16 cellular contexts compared by ENCODE assay signal in the genomic region with DNA sequence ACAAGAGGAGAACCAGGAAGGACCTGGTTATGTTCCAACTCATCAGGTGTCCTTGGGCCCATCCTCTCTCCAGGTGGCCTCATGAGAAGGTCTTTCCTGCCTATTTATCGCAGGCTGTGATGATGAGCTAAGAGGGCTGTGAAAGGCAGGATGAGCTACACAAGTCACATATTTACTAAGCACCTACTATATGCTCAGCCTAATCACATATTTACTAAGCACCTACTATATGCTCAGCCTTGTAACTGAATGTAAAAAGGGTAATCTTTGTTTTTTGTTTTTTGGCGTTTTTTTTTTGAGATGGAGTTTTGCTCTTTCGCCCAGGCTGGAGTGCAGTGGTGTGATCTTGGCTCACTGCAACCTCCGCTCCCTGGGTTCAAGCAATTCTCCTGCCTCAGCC. TPM values are rescaled to one million over a fixed set of nuclear protein-coding genes. Genes with fewer than 3 reads are reported as not detected.
DNase-seq lines count a peak whose midpoint lies in the region; ATAC-seq and TF ChIP-seq lines count a peak whose summit lies in the region.
"Had no signal": no experiment of that assay in that cellular context is flagged by ENCODE, and none has a peak within 500 bp of the region (broad histone marks: within the 10 kb centered on the region; RNA-seq: fewer than 3 reads in every experiment).

No MANE protein-coding gene starts in this region.

- intact Hi-C loops in psoas muscle (cut with DNase I): no loop called here

- H3K27ac ChIP-seq in psoas muscle: peak overlapping the region; percentile 86
- H3K27ac ChIP-seq: 22Rv1, GM23248 had no signal

- ATAC-seq in psoas muscle (no peak), HG02870 (IDR thresholded peaks at IDR 0.05; ENCODE audit: unreplicated experiment) (no peak)
- no peak for ATAC-seq in stimulated activated naive CD8-positive, alpha-beta T cell treated with anti-CD3 and anti-CD28 coated beads, Interleukin-15, Interleukin-2, amounts not matched to agents 100 U/mL and 50 U/mL, for 24 hours
- ATAC-seq: CD8-positive, alpha-beta T cell; HCT116 had no signal

- H3K36me3 ChIP-seq in psoas muscle (ENCODE audit: insufficient read depth in 1 of 2, low read depth in 1 of 2): peaks cover 0 to 5% of the 10 kb centered on the region in 2 donors

- no peak overlapping the region for H3K4me3 ChIP-seq in psoas muscle
- H3K4me3 ChIP-seq: GM23248 had no signal

- TF ChIP-seq CTCF in psoas muscle (IDR thresholded peaks at IDR 0.05): no peak

- WGBS in psoas muscle, 3 donors: 96 to 100% (median 99%) methylated on average over 4 of the region's 4 CpGs

- no peaks in the 10 kb centered on the region for H3K9me3 ChIP-seq in psoas muscle

- DNase-seq in DMS53 (lab: John Stamatoyannopoulos, UW): peak; percentile 51
- DNase-seq in DMS53 treated with DMSO at 0.1 percent for 48 hours (lab: John Stamatoyannopoulos, UW; ENCODE audit: unreplicated experiment): no peak
- DNase-seq in COR-L47 (lab: John Stamatoyannopoulos, UW): peak; percentile 6
- DNase-seq in NCI-H2029 treated with DMSO at 0.1 percent for 48 hours (lab: John Stamatoyannopoulos, UW): peak; percentile 31
- no peak for DNase-seq in psoas muscle
- DNase-seq in stimulated activated naive CD8-positive, alpha-beta T cell treated with anti-CD3 and anti-CD28 coated beads, Interleukin-15, Interleukin-2, amounts not matched to agents 100 U/mL and 50 U/mL, for 24 hours: no peak
- DNase-seq: CD8-positive, alpha-beta T cell; GM23248 had no signal

- H3K4me1 ChIP-seq in psoas muscle: peaks cover 57% of the 10 kb centered on the region

- no peaks in the 10 kb centered on the region for H3K27me3 ChIP-seq in psoas muscle (ENCODE audit: insufficient read depth in 3 of 3, low read length in 2 of 3)

RNA-seq across cellular contexts. Expression of gene NPFFR1, which starts 44.2 kb away (rescaled TPM):
- total RNA-seq in psoas muscle: not detected
- polyA plus RNA-seq in psoas muscle: under 1 TPM in 2 of 3 donors, not detected in 1; under 0.01 to 0.01 TPM
- total RNA-seq: Caco-2; CD8-positive, alpha-beta T cell; Daoy; GM23248; HT1080 had no signal
- polyA plus RNA-seq: BJ, CD14-positive monocyte, GM23248 had no signal

RNA-seq across cellular contexts. Expression of gene LRRC20, which starts 54.4 kb away (rescaled TPM):
- total RNA-seq in psoas muscle: 100 to 1,000 TPM in 3 of 4 donors, 10 to 100 TPM in 1; 66.1 to 143 (median 140) TPM
- 100 to 1,000 TPM in 1 of 3 donors, 10 to 100 TPM in 2; 26.4 to 153 (median 67.2) TPM for polyA plus RNA-seq in psoas muscle

Comparison
In these comparisons a context has a peak if more than half of its experiments do, and no peak if none do; other contexts are left out.
1. DNase-seq: peak in DMS53 (single experiment), COR-L47 (single experiment) and NCI-H2029 treated with DMSO at 0.1 percent for 48 hours (single experiment); none in DMS53 treated with DMSO at 0.1 percent for 48 hours (single experiment), psoas muscle (0 of 2) and stimulated activated naive CD8-positive, alpha-beta T cell treated with anti-CD3 and anti-CD28 coated beads, Interleukin-15, Interleukin-2, amounts not matched to agents 100 U/mL and 50 U/mL, for 24 hours (single experiment).